ENCODE assay signal across 12 cellular contexts in genomic region chr2:88838165-88838635, GRCh38.
DNase-seq lines count a peak whose midpoint lies in the region; ATAC-seq, FAIRE-seq and TF ChIP-seq lines count a peak whose summit lies in the region.
"Had no signal": no experiment of that assay in that cellular context is flagged by ENCODE, and none has a peak within 500 bp of the region (broad histone marks: within the 10 kb centered on the region; RNA-seq: fewer than 3 reads in every experiment).

No MANE protein-coding gene starts in this region.

- H3K27ac ChIP-seq in Peyer's patch (peak overlapping the region in 2 of 4 donors; percentile 71 to 72), osteoblast (ENCODE audit: low read depth, low read length) (no peak overlapping the region)

- no peak overlapping the region for H3K4me2 ChIP-seq in osteoblast (ENCODE audit: insufficient read depth, low read length)

- no peak overlapping the region for H2AFZ ChIP-seq in osteoblast (ENCODE audit: low read length)

- DNase-seq in GM12891 (ENCODE audit: insufficient read length, low spot score), result no peak
- DNase-seq in Peyer's patch, result peak in 2 of 3 donors; percentile 76 to 84
- no peak for DNase-seq in H4 (ENCODE audit: low spot score)
- DNase-seq in osteoblast (ENCODE audit: insufficient read length, low spot score, missing footprints), result no peak
- no peak for DNase-seq in activated T-helper 1 cell treated with anti-CD3 and anti-CD28 coated beads, Interleukin-12 subunit alpha, Interleukin-12 subunit beta, Interleukin-2, Interleukin-4 antibody, amounts not matched to agents 30 ng/mL and 10 ng/mL and 1 ng/mL, durations not matched to agents 14 hours and 24 hours and 36 hours (ENCODE audit: low spot score)
- DNase-seq: CD4-positive, alpha-beta memory T cell; endodermal cell; NK-92 treated with Interleukin-12 subunit alpha and Interleukin-12 subunit beta, amount 100 ng/mL, for 24 hours had no signal

- intact Hi-C loops in activated T-helper 1 cell treated with anti-CD3 and anti-CD28 coated beads, Interleukin-12 subunit alpha, Interleukin-12 subunit beta, Interleukin-2, Interleukin-4 antibody, amounts not matched to agents 30 ng/mL and 10 ng/mL and 1 ng/mL, durations not matched to agents 14 hours and 24 hours and 36 hours (cut with micrococcal nuclease), result no loop called here

- FAIRE-seq in GM12891 (lab: Jason Lieb, UNC), result peak; percentile 98

- H3K4me1 ChIP-seq in Peyer's patch (no peaks in the 10 kb centered on the region), osteoblast (ENCODE audit: insufficient read depth, low read length) (no peaks in the 10 kb centered on the region)

- H3K27me3 ChIP-seq in Peyer's patch (no peaks in the 10 kb centered on the region), osteoblast (ENCODE audit: insufficient read depth, low read length) (no peaks in the 10 kb centered on the region)

- no peaks in the 10 kb centered on the region for H3K36me3 ChIP-seq in Peyer's patch
- H3K36me3 ChIP-seq in osteoblast (ENCODE audit: insufficient read depth, low read length), result no peaks in the 10 kb centered on the region

- ATAC-seq in GM19438 (IDR thresholded peaks at IDR 0.05; ENCODE audit: low read depth, unreplicated experiment), result peak; percentile 81
- ATAC-seq in HG02970 (IDR thresholded peaks at IDR 0.05; ENCODE audit: low FRiP score, unreplicated experiment), result peak; percentile 68
- ATAC-seq in GM18873 (IDR thresholded peaks at IDR 0.05; ENCODE audit: low FRiP score, unreplicated experiment), result no peak
- ATAC-seq: activated naive CD4-positive, alpha-beta T cell treated with anti-CD3 and anti-CD28 coated beads, Interleukin-2, amount 50 U/mL, for 72 hours had no signal

- no peak overlapping the region for H3K4me3 Mint-ChIP-seq in activated T-helper 1 cell treated with anti-CD3 and anti-CD28 coated beads, Interleukin-12 subunit alpha, Interleukin-12 subunit beta, Interleukin-2, Interleukin-4 antibody, amounts not matched to agents 30 ng/mL and 10 ng/mL and 1 ng/mL, durations not matched to agents 14 hours and 24 hours and 36 hours
- H3K4me3 Mint-ChIP-seq: CD4-positive, alpha-beta memory T cell; endodermal cell had no signal

- no peaks in the 10 kb centered on the region for H4K20me1 ChIP-seq in osteoblast (ENCODE audit: insufficient read depth, low read length)

- H3K9me3 Mint-ChIP-seq in activated T-helper 1 cell treated with anti-CD3 and anti-CD28 coated beads, Interleukin-12 subunit alpha, Interleukin-12 subunit beta, Interleukin-2, Interleukin-4 antibody, amounts not matched to agents 30 ng/mL and 10 ng/mL and 1 ng/mL, durations not matched to agents 14 hours and 24 hours and 36 hours, result no peaks in the 10 kb centered on the region
- H3K9me3 Mint-ChIP-seq: activated naive CD4-positive, alpha-beta T cell treated with anti-CD3 and anti-CD28 coated beads, Interleukin-2, amount 50 U/mL, for 72 hours; CD4-positive, alpha-beta memory T cell had no signal

- TF ChIP-seq CTCF in Peyer's patch (IDR thresholded peaks at IDR 0.05), result no peak
- no peak for TF ChIP-seq CTCF in osteoblast (IDR thresholded peaks at IDR 0.05; ENCODE audit: extremely low read depth, low read depth, low read length)

- H3K79me2 ChIP-seq in osteoblast (ENCODE audit: insufficient read depth, low read length), result no peaks in the 10 kb centered on the region

- H3K4me1 Mint-ChIP-seq in activated T-helper 1 cell treated with anti-CD3 and anti-CD28 coated beads, Interleukin-12 subunit alpha, Interleukin-12 subunit beta, Interleukin-2, Interleukin-4 antibody, amounts not matched to agents 30 ng/mL and 10 ng/mL and 1 ng/mL, durations not matched to agents 14 hours and 24 hours and 36 hours (ENCODE audit: low read depth), result no peaks in the 10 kb centered on the region
- H3K4me1 Mint-ChIP-seq: CD4-positive, alpha-beta memory T cell; endodermal cell had no signal

- no peak overlapping the region for H3K27ac Mint-ChIP-seq in activated T-helper 1 cell treated with anti-CD3 and anti-CD28 coated beads, Interleukin-12 subunit alpha, Interleukin-12 subunit beta, Interleukin-2, Interleukin-4 antibody, amounts not matched to agents 30 ng/mL and 10 ng/mL and 1 ng/mL, durations not matched to agents 14 hours and 24 hours and 36 hours
- H3K27ac Mint-ChIP-seq: activated naive CD4-positive, alpha-beta T cell treated with anti-CD3 and anti-CD28 coated beads, Interleukin-2, amount 50 U/mL, for 72 hours; CD4-positive, alpha-beta memory T cell; endodermal cell had no signal

- H3K27me3 Mint-ChIP-seq in activated T-helper 1 cell treated with anti-CD3 and anti-CD28 coated beads, Interleukin-12 subunit alpha, Interleukin-12 subunit beta, Interleukin-2, Interleukin-4 antibody, amounts not matched to agents 30 ng/mL and 10 ng/mL and 1 ng/mL, durations not matched to agents 14 hours and 24 hours and 36 hours (ENCODE audit: insufficient read depth), result peaks cover 14% of the 10 kb centered on the region

- no peaks in the 10 kb centered on the region for H3K36me3 Mint-ChIP-seq in activated T-helper 1 cell treated with anti-CD3 and anti-CD28 coated beads, Interleukin-12 subunit alpha, Interleukin-12 subunit beta, Interleukin-2, Interleukin-4 antibody, amounts not matched to agents 30 ng/mL and 10 ng/mL and 1 ng/mL, durations not matched to agents 14 hours and 24 hours and 36 hours (ENCODE audit: low read depth)
- H3K36me3 Mint-ChIP-seq: activated naive CD4-positive, alpha-beta T cell treated with anti-CD3 and anti-CD28 coated beads, Interleukin-2, amount 50 U/mL, for 72 hours; CD4-positive, alpha-beta memory T cell had no signal

- H3K4me3 ChIP-seq in Peyer's patch (no peak overlapping the region), osteoblast (ENCODE audit: insufficient read depth, low read length) (no peak overlapping the region)

- H3K9me3 ChIP-seq in Peyer's patch, result no peaks in the 10 kb centered on the region
- no peaks in the 10 kb centered on the region for H3K9me3 ChIP-seq in osteoblast (ENCODE audit: low read depth, low read length)

- TF ChIP-seq POLR2A in GM12891 (IDR thresholded peaks at IDR 0.05; ENCODE audit: low read depth, low read length) (peak; percentile 91), Peyer's patch (IDR thresholded peaks at IDR 0.05) (no peak)

TF ChIP-seq in GM12891, 5 proteins besides CTCF, POLR2A, EP300 and RAD21:
- TF ChIP-seq TAF1 (IDR thresholded peaks at IDR 0.05; ENCODE audit: low read depth, low read length) (peak; percentile 82), POU2F2 (IDR thresholded peaks at IDR 0.05; ENCODE audit: low read depth, low read length) (peak; percentile 89), POLR2AphosphoS5 (IDR thresholded peaks at IDR 0.05; ENCODE audit: low read depth, low read length) (peak; percentile 92), PAX5 (IDR thresholded peaks at IDR 0.05; ENCODE audit: insufficient read depth, low read length, severe bottlenecking) (no peak), SPI1 (IDR thresholded peaks at IDR 0.05; ENCODE audit: low read depth, low read length) (peak; percentile 85)

Comparison
In these comparisons a context has a peak if more than half of its experiments do, and no peak if none do; other contexts are left out.
1. DNase-seq: peak in Peyer's patch (2 of 3); none in GM12891 (single experiment), H4 (single experiment), osteoblast (single experiment) and activated T-helper 1 cell treated with anti-CD3 and anti-CD28 coated beads, Interleukin-12 subunit alpha, Interleukin-12 subunit beta, Interleukin-2, Interleukin-4 antibody, amounts not matched to agents 30 ng/mL and 10 ng/mL and 1 ng/mL, durations not matched to agents 14 hours and 24 hours and 36 hours (single experiment).